27 cellular contexts compared by ENCODE assay signal in genomic region chr10:12602557-12602956, GRCh38.
A peak's percentile ranks its signal among the peaks of the same experiment; 100 is the strongest.
DNase-seq lines count a peak whose midpoint lies in the region; ATAC-seq lines count a peak whose summit lies in the region.
"Had no signal": no experiment of that assay in that cellular context is flagged by ENCODE, and none has a peak within 500 bp of the region (broad histone marks: within the 10 kb centered on the region; RNA-seq: fewer than 3 reads in every experiment).

No MANE protein-coding gene starts in this region.

- intact Hi-C loops in right cardiac atrium (cut with DNase I) (no loop called here), left ventricle myocardium superior (cut with micrococcal nuclease) (no loop called here)

- no peaks in the 10 kb centered on the region for H3K9me3 Mint-ChIP-seq in memory B cell
- H3K9me3 Mint-ChIP-seq: activated T-cell treated with anti-CD3 and anti-CD28 coated beads, Interleukin-2, amount 50 U/mL, for 24 hours; naive thymus-derived CD8-positive, alpha-beta T cell had no signal

- no peaks in the 10 kb centered on the region for H3K27me3 ChIP-seq in right cardiac atrium (ENCODE audit: control insufficient read depth, insufficient read depth)
- H3K27me3 ChIP-seq: esophagus squamous epithelium, Peyer's patch, tibial nerve had no signal

- no peaks in the 10 kb centered on the region for H3K27me3 Mint-ChIP-seq in memory B cell
- H3K27me3 Mint-ChIP-seq: activated CD4-positive, alpha-beta T cell treated with anti-CD3 and anti-CD28 coated beads, Interleukin-2, amount 10 ng/mL, durations not matched to agents 24 days and 14 days; activated T-cell treated with anti-CD3 and anti-CD28 coated beads, Interleukin-2, amount 50 U/mL, for 24 hours; B cell; naive thymus-derived CD8-positive, alpha-beta T cell had no signal

- ATAC-seq in right cardiac atrium = peak in 1 of 2 donors; percentile 12
- no peak for ATAC-seq in left ventricle myocardium superior
- no peak for ATAC-seq in memory B cell (ENCODE audit: low read depth)
- ATAC-seq in HG02678 (IDR thresholded peaks at IDR 0.05; ENCODE audit: unreplicated experiment) = no peak
- ATAC-seq: HCT116; naive thymus-derived CD8-positive, alpha-beta T cell had no signal

- H3K4me1 ChIP-seq in right cardiac atrium (ENCODE audit: control insufficient read depth, insufficient read depth, low read length) = peaks cover 2% of the 10 kb centered on the region

- H3K27ac ChIP-seq in right cardiac atrium (ENCODE audit: low read length) = peak overlapping the region; percentile 65
- H3K27ac ChIP-seq: tibial nerve, WERI-Rb-1 had no signal

- no peak overlapping the region for H3K4me3 Mint-ChIP-seq in memory B cell
- H3K4me3 Mint-ChIP-seq: activated CD4-positive, alpha-beta T cell treated with anti-CD3 and anti-CD28 coated beads, Interleukin-2, amount 10 ng/mL, durations not matched to agents 24 days and 14 days; activated T-cell treated with anti-CD3 and anti-CD28 coated beads, Interleukin-2, amount 50 U/mL, for 24 hours; B cell; naive thymus-derived CD8-positive, alpha-beta T cell had no signal

- no peak for DNase-seq in right cardiac atrium
- no peak for DNase-seq in left ventricle myocardium superior
- peak; percentile 67 for DNase-seq in NCI-H345 treated with DMSO at 0.1 percent for 48 hours (lab: John Stamatoyannopoulos, UW; ENCODE audit: unreplicated experiment)
- no peak for DNase-seq in memory B cell (ENCODE audit: low spot score in 2 of 2)
- DNase-seq in hepatic stellate cell (ENCODE audit: low spot score) = no peak
- no peak for DNase-seq in activated T-cell treated with anti-CD3 and anti-CD28 coated beads, Interleukin-2, amount 50 U/mL, for 1 hour
- no peak for DNase-seq in Kasumi-1 (lab: John Stamatoyannopoulos, UW)
- DNase-seq: activated CD4-positive, alpha-beta T cell treated with anti-CD3 and anti-CD28 coated beads, Interleukin-2, amount 10 ng/mL, durations not matched to agents 24 days and 14 days; activated gamma-delta T cell treated with Interleukin-2 at 50 U/mL for 16 hours; activated T-cell treated with anti-CD3 and anti-CD28 coated beads, Interleukin-2, amount 50 U/mL, for 24 hours; central memory CD4-positive, alpha-beta T cell; esophagus squamous epithelium; GF-D8; KG1; naive thymus-derived CD8-positive, alpha-beta T cell; NCI-H1694; NCI-H446; Peyer's patch; SHP77 treated with DMSO at 0.1 percent for 48 hours; small intestine; stimulated activated CD4-positive, alpha-beta T cell treated with anti-CD3 and anti-CD28 coated beads, Interleukin-1b, Interleukin-23, amount 100 ng/mL, for 48 hours; T-helper 9 cell; WERI-Rb-1 had no signal

- H3K9me3 ChIP-seq in right cardiac atrium (ENCODE audit: control insufficient read depth, low read length) = no peaks in the 10 kb centered on the region
- H3K9me3 ChIP-seq: esophagus squamous epithelium, Peyer's patch, tibial nerve had no signal

- peaks cover 39% of the 10 kb centered on the region for H3K4me1 Mint-ChIP-seq in memory B cell

- H3K36me3 Mint-ChIP-seq in memory B cell = peaks cover 20% of the 10 kb centered on the region

- WGBS in right cardiac atrium = 71% methylated on average over 8 of the region's 8 CpGs

- H3K4me3 ChIP-seq in right cardiac atrium (ENCODE audit: low read length) = no peak overlapping the region
- H3K4me3 ChIP-seq: esophagus squamous epithelium, Peyer's patch, tibial nerve had no signal

- peak overlapping the region; percentile 67 for H3K27ac Mint-ChIP-seq in memory B cell
- H3K27ac Mint-ChIP-seq: activated CD4-positive, alpha-beta T cell treated with anti-CD3 and anti-CD28 coated beads, Interleukin-2, amount 10 ng/mL, durations not matched to agents 24 days and 14 days; activated T-cell treated with anti-CD3 and anti-CD28 coated beads, Interleukin-2, amount 50 U/mL, for 24 hours; B cell had no signal
